Comparison of ENCODE assay signal across 14 cellular contexts in the genomic region with DNA sequence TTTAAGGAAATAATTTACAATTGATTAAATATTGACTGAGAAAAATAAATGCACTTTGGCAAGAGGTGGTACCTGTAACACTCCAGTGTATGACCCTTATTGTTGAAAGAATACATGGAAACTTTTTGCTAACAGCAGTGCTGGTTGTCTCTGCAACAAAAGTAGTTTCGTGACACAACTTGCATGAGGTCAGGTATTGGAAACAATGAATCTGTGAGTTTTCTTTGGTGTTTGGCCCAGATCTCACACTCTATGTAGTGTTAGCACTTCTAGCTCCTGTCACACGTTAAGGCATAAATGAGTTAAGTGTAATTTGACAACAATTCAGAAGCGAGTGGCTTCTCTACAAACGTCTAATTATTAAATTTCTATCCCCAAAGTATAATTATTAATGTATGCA.
DNase-seq lines count a peak whose midpoint lies in the region; ATAC-seq lines count a peak whose summit lies in the region.
"Had no signal": no experiment of that assay in that cellular context is flagged by ENCODE, and none has a peak within 500 bp of the region (broad histone marks: within the 10 kb centered on the region; RNA-seq: fewer than 3 reads in every experiment).

No MANE protein-coding gene starts in this region.

- H3K4me1 Mint-ChIP-seq in activated CD4-positive, alpha-beta memory T cell treated with anti-CD3 and anti-CD28 coated beads for 36 hours (ENCODE audit: low read depth): peaks cover 36% of the 10 kb centered on the region
- peaks cover 36% of the 10 kb centered on the region for H3K4me1 Mint-ChIP-seq in activated CD4-positive, alpha-beta memory T cell treated with anti-CD3 and anti-CD28 coated beads, Interleukin-2, amount 10 ng/mL, durations not matched to agents 7 days and 5 days
- peaks cover 5% of the 10 kb centered on the region for H3K4me1 Mint-ChIP-seq in activated naive CD8-positive, alpha-beta T cell (ENCODE audit: low read depth)
- H3K4me1 Mint-ChIP-seq in activated naive CD8-positive, alpha-beta T cell treated with anti-CD3 and anti-CD28 coated beads for 36 hours: peaks cover 21% of the 10 kb centered on the region
- peaks cover 26% of the 10 kb centered on the region for H3K4me1 Mint-ChIP-seq in activated T-helper 17 cell treated with anti-CD3 and anti-CD28 coated beads, Interleukin-2, amount 50 U/mL, for 72 hours
- H3K4me1 Mint-ChIP-seq in stimulated activated naive CD8-positive, alpha-beta T cell treated with anti-CD3 and anti-CD28 coated beads, Interleukin-15, Interleukin-2, amounts not matched to agents 100 ng/mL and 50 ng/mL, for 24 hours (ENCODE audit: low read depth): peaks cover 42% of the 10 kb centered on the region
- H3K4me1 Mint-ChIP-seq: B cell had no signal

- CTCF ChIA-PET in activated CD4-positive, alpha-beta memory T cell treated with anti-CD3 and anti-CD28 coated beads for 36 hours (lab: Charles Lee): no interaction called here
- CTCF ChIA-PET in activated CD4-positive, alpha-beta memory T cell treated with anti-CD3 and anti-CD28 coated beads, Interleukin-2, amount 10 ng/mL, durations not matched to agents 7 days and 5 days (lab: Charles Lee): no interaction called here

- no peaks in the 10 kb centered on the region for H3K9me3 Mint-ChIP-seq in activated CD4-positive, alpha-beta memory T cell treated with anti-CD3 and anti-CD28 coated beads for 36 hours
- peaks cover 1% of the 10 kb centered on the region for H3K9me3 Mint-ChIP-seq in activated CD4-positive, alpha-beta memory T cell treated with anti-CD3 and anti-CD28 coated beads, Interleukin-2, amount 10 ng/mL, durations not matched to agents 7 days and 5 days
- no peaks in the 10 kb centered on the region for H3K9me3 Mint-ChIP-seq in activated naive CD8-positive, alpha-beta T cell (ENCODE audit: low read depth)
- no peaks in the 10 kb centered on the region for H3K9me3 Mint-ChIP-seq in activated naive CD8-positive, alpha-beta T cell treated with anti-CD3 and anti-CD28 coated beads for 36 hours
- H3K9me3 Mint-ChIP-seq in activated T-helper 17 cell treated with anti-CD3 and anti-CD28 coated beads, Interleukin-2, amount 50 U/mL, for 72 hours: peaks cover 6% of the 10 kb centered on the region
- H3K9me3 Mint-ChIP-seq in stimulated activated naive CD8-positive, alpha-beta T cell treated with anti-CD3 and anti-CD28 coated beads, Interleukin-15, Interleukin-2, amounts not matched to agents 100 ng/mL and 50 ng/mL, for 24 hours: no peaks in the 10 kb centered on the region
- H3K9me3 Mint-ChIP-seq: CD4-positive, alpha-beta T cell had no signal

- peaks cover 3% of the 10 kb centered on the region for H3K27me3 Mint-ChIP-seq in activated CD4-positive, alpha-beta memory T cell treated with anti-CD3 and anti-CD28 coated beads for 36 hours
- H3K27me3 Mint-ChIP-seq in activated CD4-positive, alpha-beta memory T cell treated with anti-CD3 and anti-CD28 coated beads, Interleukin-2, amount 10 ng/mL, durations not matched to agents 7 days and 5 days: no peaks in the 10 kb centered on the region
- H3K27me3 Mint-ChIP-seq in activated naive CD8-positive, alpha-beta T cell: peaks cover 8% of the 10 kb centered on the region
- H3K27me3 Mint-ChIP-seq in activated naive CD8-positive, alpha-beta T cell treated with anti-CD3 and anti-CD28 coated beads for 36 hours: peaks cover 20% of the 10 kb centered on the region
- peaks cover 3% of the 10 kb centered on the region for H3K27me3 Mint-ChIP-seq in activated T-helper 17 cell treated with anti-CD3 and anti-CD28 coated beads, Interleukin-2, amount 50 U/mL, for 72 hours
- peaks cover 6% of the 10 kb centered on the region for H3K27me3 Mint-ChIP-seq in stimulated activated naive CD8-positive, alpha-beta T cell treated with anti-CD3 and anti-CD28 coated beads, Interleukin-15, Interleukin-2, amounts not matched to agents 100 ng/mL and 50 ng/mL, for 24 hours
- H3K27me3 Mint-ChIP-seq: CD4-positive, alpha-beta T cell had no signal

- no peaks in the 10 kb centered on the region for H3K36me3 Mint-ChIP-seq in activated CD4-positive, alpha-beta memory T cell treated with anti-CD3 and anti-CD28 coated beads for 36 hours
- peaks cover 2% of the 10 kb centered on the region for H3K36me3 Mint-ChIP-seq in activated CD4-positive, alpha-beta memory T cell treated with anti-CD3 and anti-CD28 coated beads, Interleukin-2, amount 10 ng/mL, durations not matched to agents 7 days and 5 days (ENCODE audit: low read depth)
- H3K36me3 Mint-ChIP-seq in activated naive CD8-positive, alpha-beta T cell: no peaks in the 10 kb centered on the region
- no peaks in the 10 kb centered on the region for H3K36me3 Mint-ChIP-seq in activated naive CD8-positive, alpha-beta T cell treated with anti-CD3 and anti-CD28 coated beads for 36 hours
- H3K36me3 Mint-ChIP-seq in activated T-helper 17 cell treated with anti-CD3 and anti-CD28 coated beads, Interleukin-2, amount 50 U/mL, for 72 hours (ENCODE audit: low read depth): no peaks in the 10 kb centered on the region
- H3K36me3 Mint-ChIP-seq in stimulated activated naive CD8-positive, alpha-beta T cell treated with anti-CD3 and anti-CD28 coated beads, Interleukin-15, Interleukin-2, amounts not matched to agents 100 ng/mL and 50 ng/mL, for 24 hours (ENCODE audit: low read depth): no peaks in the 10 kb centered on the region

- H3K4me3 Mint-ChIP-seq in activated CD4-positive, alpha-beta memory T cell treated with anti-CD3 and anti-CD28 coated beads for 36 hours: no peak overlapping the region
- H3K4me3 Mint-ChIP-seq in activated CD4-positive, alpha-beta memory T cell treated with anti-CD3 and anti-CD28 coated beads, Interleukin-2, amount 10 ng/mL, durations not matched to agents 7 days and 5 days: no peak overlapping the region
- H3K4me3 Mint-ChIP-seq in activated naive CD8-positive, alpha-beta T cell: no peak overlapping the region
- H3K4me3 Mint-ChIP-seq in activated naive CD8-positive, alpha-beta T cell treated with anti-CD3 and anti-CD28 coated beads for 36 hours: no peak overlapping the region
- H3K4me3 Mint-ChIP-seq in activated T-helper 17 cell treated with anti-CD3 and anti-CD28 coated beads, Interleukin-2, amount 50 U/mL, for 72 hours: peak overlapping the region; percentile 42
- no peak overlapping the region for H3K4me3 Mint-ChIP-seq in stimulated activated naive CD8-positive, alpha-beta T cell treated with anti-CD3 and anti-CD28 coated beads, Interleukin-15, Interleukin-2, amounts not matched to agents 100 ng/mL and 50 ng/mL, for 24 hours
- H3K4me3 Mint-ChIP-seq: B cell had no signal

- H3K27ac Mint-ChIP-seq in activated CD4-positive, alpha-beta memory T cell treated with anti-CD3 and anti-CD28 coated beads for 36 hours: peak overlapping the region; percentile 16
- H3K27ac Mint-ChIP-seq in activated CD4-positive, alpha-beta memory T cell treated with anti-CD3 and anti-CD28 coated beads, Interleukin-2, amount 10 ng/mL, durations not matched to agents 7 days and 5 days: no peak overlapping the region
- peak overlapping the region; percentile 35 for H3K27ac Mint-ChIP-seq in activated naive CD8-positive, alpha-beta T cell
- no peak overlapping the region for H3K27ac Mint-ChIP-seq in activated naive CD8-positive, alpha-beta T cell treated with anti-CD3 and anti-CD28 coated beads for 36 hours
- peak overlapping the region; percentile 21 for H3K27ac Mint-ChIP-seq in activated T-helper 17 cell treated with anti-CD3 and anti-CD28 coated beads, Interleukin-2, amount 50 U/mL, for 72 hours
- H3K27ac Mint-ChIP-seq in stimulated activated naive CD8-positive, alpha-beta T cell treated with anti-CD3 and anti-CD28 coated beads, Interleukin-15, Interleukin-2, amounts not matched to agents 100 ng/mL and 50 ng/mL, for 24 hours: peak overlapping the region; percentile 78
- H3K27ac Mint-ChIP-seq: B cell; CD4-positive, alpha-beta T cell had no signal

- ATAC-seq in activated T-helper 17 cell treated with anti-CD3 and anti-CD28 coated beads, Interleukin-2, amount 50 U/mL, for 72 hours (replicated peaks): peak; percentile 63
- ATAC-seq: GM12878, HCT116 had no signal

- DNase-seq in activated CD4-positive, alpha-beta memory T cell treated with anti-CD3 and anti-CD28 coated beads for 36 hours: no peak
- DNase-seq in activated CD4-positive, alpha-beta memory T cell treated with anti-CD3 and anti-CD28 coated beads, Interleukin-2, amount 10 ng/mL, durations not matched to agents 7 days and 5 days: no peak
- DNase-seq in activated naive CD8-positive, alpha-beta T cell treated with anti-CD3 and anti-CD28 coated beads for 36 hours: no peak
- no peak for DNase-seq in NCI-H1417 (lab: John Stamatoyannopoulos, UW)
- DNase-seq: Calu3; CD4-positive, alpha-beta T cell; DMS 273 treated with DMSO at 0.1 percent for 48 hours; GM23248 had no signal

- POLR2A ChIA-PET in activated CD4-positive, alpha-beta memory T cell treated with anti-CD3 and anti-CD28 coated beads for 36 hours (lab: Charles Lee): interaction anchor here (1.0 to 1.6 kb wide), 2 partner anchors 15 to 30 kb away, joined by 3 to 7 read pairs; no protein-coding TSS in a partner anchor
- POLR2A ChIA-PET in activated CD4-positive, alpha-beta memory T cell treated with anti-CD3 and anti-CD28 coated beads, Interleukin-2, amount 10 ng/mL, durations not matched to agents 7 days and 5 days (lab: Charles Lee): no interaction called here

- intact Hi-C loops in activated CD4-positive, alpha-beta memory T cell treated with anti-CD3 and anti-CD28 coated beads for 36 hours (cut with micrococcal nuclease): loop anchor here (2.0 kb wide), 1 partner anchor 15 kb away; no protein-coding TSS in a partner anchor

Comparison
In these comparisons a context has a peak if more than half of its experiments do, and no peak if none do; other contexts are left out.
1. H3K27ac Mint-ChIP-seq: peak in activated CD4-positive, alpha-beta memory T cell treated with anti-CD3 and anti-CD28 coated beads for 36 hours (single experiment), activated naive CD8-positive, alpha-beta T cell (single experiment), activated T-helper 17 cell treated with anti-CD3 and anti-CD28 coated beads, Interleukin-2, amount 50 U/mL, for 72 hours (single experiment) and stimulated activated naive CD8-positive, alpha-beta T cell treated with anti-CD3 and anti-CD28 coated beads, Interleukin-15, Interleukin-2, amounts not matched to agents 100 ng/mL and 50 ng/mL, for 24 hours (single experiment); none in activated CD4-positive, alpha-beta memory T cell treated with anti-CD3 and anti-CD28 coated beads, Interleukin-2, amount 10 ng/mL, durations not matched to agents 7 days and 5 days (single experiment) and activated naive CD8-positive, alpha-beta T cell treated with anti-CD3 and anti-CD28 coated beads for 36 hours (single experiment).